ENCODE assay signal across 30 cellular contexts in the genomic region with DNA sequence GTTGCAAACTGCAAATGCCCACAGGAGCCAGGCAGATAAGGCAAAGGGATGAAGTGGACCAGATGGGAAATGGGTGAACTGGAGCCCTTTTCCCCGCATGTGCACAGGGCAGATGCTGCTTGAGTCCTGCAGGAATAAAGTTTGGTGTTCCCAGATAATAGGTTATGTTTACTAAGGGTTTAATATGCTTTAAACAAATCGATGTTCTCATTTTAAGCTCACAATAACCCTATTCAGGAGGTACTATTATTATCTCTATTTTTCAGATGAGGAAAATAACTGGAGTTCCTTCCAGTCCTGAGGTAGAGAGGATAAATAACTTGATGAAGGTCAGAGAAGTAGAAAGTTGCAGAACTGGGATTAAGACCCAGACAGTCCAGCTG.
"Had no signal": no experiment of that assay in that cellular context is flagged by ENCODE, and none has a peak within 500 bp of the region (broad histone marks: within the 10 kb centered on the region; RNA-seq: fewer than 3 reads in every experiment).

No MANE protein-coding gene starts in this region.

- H3K9me3 ChIP-seq: SJSA1 had no signal

- H3K9me3 Mint-ChIP-seq: activated B cell treated with CpG ODN at 0.5 μM for 24 hours had no signal

- H3K27me3 ChIP-seq: cardiac muscle cell, SJSA1 had no signal

- H3K36me3 Mint-ChIP-seq: activated CD8-positive, alpha-beta memory T cell treated with anti-CD3 and anti-CD28 coated beads, Interleukin-2, amount 10 ng/mL, durations not matched to agents 7 days and 5 days; brain had no signal

- H3K4me1 Mint-ChIP-seq: activated B cell treated with CpG ODN at 0.5 μM for 24 hours; activated CD4-positive, alpha-beta T cell treated with anti-CD3 and anti-CD28 coated beads, Interleukin-2, amount 10 ng/mL, durations not matched to agents 24 days and 14 days; activated CD8-positive, alpha-beta memory T cell treated with anti-CD3 and anti-CD28 coated beads, Interleukin-2, amount 10 ng/mL, durations not matched to agents 7 days and 5 days; activated naive CD8-positive, alpha-beta T cell treated with anti-CD3 and anti-CD28 coated beads, Interleukin-2, amount 50 U/mL, for 24 hours; brain; T-helper 17 cell had no signal

- H3K27me3 Mint-ChIP-seq: activated CD4-positive, alpha-beta T cell treated with anti-CD3 and anti-CD28 coated beads, Interleukin-2, amount 10 ng/mL, durations not matched to agents 24 days and 14 days; activated CD8-positive, alpha-beta memory T cell treated with anti-CD3 and anti-CD28 coated beads, Interleukin-2, amount 10 ng/mL, durations not matched to agents 7 days and 5 days; activated naive CD8-positive, alpha-beta T cell treated with anti-CD3 and anti-CD28 coated beads, Interleukin-2, amount 50 U/mL, for 24 hours; brain had no signal

- H3K4me3 ChIP-seq: cardiac muscle cell, SJSA1 had no signal

- H3K4me3 Mint-ChIP-seq: activated B cell treated with CpG ODN at 0.5 μM for 24 hours; activated CD4-positive, alpha-beta T cell treated with anti-CD3 and anti-CD28 coated beads, Interleukin-2, amount 10 ng/mL, durations not matched to agents 24 days and 14 days; activated CD8-positive, alpha-beta memory T cell treated with anti-CD3 and anti-CD28 coated beads, Interleukin-2, amount 10 ng/mL, durations not matched to agents 7 days and 5 days; activated naive CD8-positive, alpha-beta T cell treated with anti-CD3 and anti-CD28 coated beads, Interleukin-2, amount 50 U/mL, for 24 hours; activated T-cell treated with anti-CD3 and anti-CD28 coated beads, Interleukin-2, amount 50 U/mL, for 4 hours; brain; T-helper 17 cell had no signal

- H3K36me3 ChIP-seq: cardiac muscle cell, SJSA1 had no signal

- H3K27ac Mint-ChIP-seq: activated B cell treated with CpG ODN at 0.5 μM for 24 hours; activated CD4-positive, alpha-beta T cell treated with anti-CD3 and anti-CD28 coated beads, Interleukin-2, amount 10 ng/mL, durations not matched to agents 24 days and 14 days; activated CD8-positive, alpha-beta memory T cell treated with anti-CD3 and anti-CD28 coated beads, Interleukin-2, amount 10 ng/mL, durations not matched to agents 7 days and 5 days; activated naive CD8-positive, alpha-beta T cell treated with anti-CD3 and anti-CD28 coated beads, Interleukin-2, amount 50 U/mL, for 24 hours; brain; T-helper 17 cell had no signal

- ATAC-seq: activated CD8-positive, alpha-beta memory T cell treated with anti-CD3 and anti-CD28 coated beads, Interleukin-2, amount 10 ng/mL, durations not matched to agents 7 days and 5 days; activated naive CD4-positive, alpha-beta T cell treated with anti-CD3 and anti-CD28 coated beads, Interleukin-2, amount 50 U/mL, for 72 hours; activated naive CD8-positive, alpha-beta T cell treated with anti-CD3 and anti-CD28 coated beads, Interleukin-2, amount 50 U/mL, for 24 hours; activated T-cell treated with anti-CD3 and anti-CD28 coated beads, Interleukin-2, amount 50 U/mL, for 4 hours; T-helper 17 cell had no signal

- H3K27ac ChIP-seq: cardiac muscle cell, SJSA1 had no signal

- DNase-seq: activated B cell treated with CpG ODN at 0.5 μM for 24 hours; activated CD4-positive, alpha-beta T cell treated with anti-CD3 and anti-CD28 coated beads for 1 hour; activated CD4-positive, alpha-beta T cell treated with anti-CD3 and anti-CD28 coated beads, Interleukin-2, amount 10 ng/mL, durations not matched to agents 24 days and 14 days; activated CD4-positive, alpha-beta T cell treated with anti-CD3 and anti-CD28 coated beads, Interleukin-2, amount 50 U/mL, for 48 hours; activated CD8-positive, alpha-beta memory T cell treated with anti-CD3 and anti-CD28 coated beads, Interleukin-2, amount 10 ng/mL, durations not matched to agents 7 days and 5 days; activated effector memory CD4-positive, alpha-beta T cell treated with anti-CD3 and anti-CD28 coated beads, Interleukin-2, amount 50 U/mL, for 16 hours; activated naive CD4-positive, alpha-beta T cell treated with Interleukin-2 at 50 U/mL for 16 hours; activated naive CD8-positive, alpha-beta T cell treated with anti-CD3 and anti-CD28 coated beads, Interleukin-2, amount 50 U/mL, for 24 hours; activated T-cell treated with anti-CD3 and anti-CD28 coated beads, Interleukin-2, amount 50 U/mL, for 4 hours; amygdala; KG1; MV-4-11; NCI-H1092 treated with DMSO at 0.1 percent for 48 hours; NCI-H1417 treated with DMSO at 0.1 percent for 48 hours; NCI-H1694; NCI-H2029; NCI-H2107; NCI-H2171 treated with DMSO at 0.1 percent for 48 hours; NCI-H345; NCI-H510A; NCI-H526 treated with DMSO at 0.1 percent for 48 hours; NCI-H82; OCI-M1; SHP77; T-helper 17 cell; T-helper 9 cell had no signal
